Comparison of ENCODE assay signal across 1 cellular context in genomic region chr6:33297406-33297955, GRCh38.
TF ChIP-seq lines count a peak whose summit lies in the region.

No MANE protein-coding gene starts in this region.

TF ChIP-seq in HepG2, 621 proteins besides CTCF, POLR2A, EP300 and RAD21 (continued from another document):
- TF ChIP-seq PBX2 (CRISPR knock-in tag; IDR thresholded peaks at IDR 0.05) (peak; percentile 55; the same call in 1 of the 2 replicates), ZNF335 (CRISPR knock-in tag; IDR thresholded peaks at IDR 0.05) (no peak), ZNF281 (CRISPR knock-in tag; IDR thresholded peaks at IDR 0.05; ENCODE audit: borderline replicate concordance) (peak; percentile 57; the same call in 1 of the 2 replicates), ZNF343 (CRISPR knock-in tag; IDR thresholded peaks at IDR 0.05) (0 out of 2 replicates have a peak, but pooled peaks have one; percentile 28), ZFP90 (CRISPR knock-in tag; IDR thresholded peaks at IDR 0.05; ENCODE audit: borderline replicate concordance) (no peak), MIER2 (CRISPR knock-in tag; IDR thresholded peaks at IDR 0.05) (no peak), NBN (conservative IDR thresholded peaks at IDR 0.05) (no peak), MLX (CRISPR knock-in tag; IDR thresholded peaks at IDR 0.05) (no peak), LBX2 (CRISPR knock-in tag; IDR thresholded peaks at IDR 0.05; ENCODE audit: borderline replicate concordance) (no peak), CCAR2 (optimal IDR thresholded peaks at IDR 0.05; ENCODE audit: low read depth, low read length) (no peak), ZFY (CRISPR knock-in tag; IDR thresholded peaks at IDR 0.05) (peak; percentile 37; the same call in 1 of the 2 replicates), ZBTB4 (CRISPR knock-in tag; IDR thresholded peaks at IDR 0.05; ENCODE audit: borderline replicate concordance) (no peak), ZSCAN31 (CRISPR knock-in tag; IDR thresholded peaks at IDR 0.05; ENCODE audit: low read depth) (no peak), ZNF687 (CRISPR knock-in tag; IDR thresholded peaks at IDR 0.05) (peak; percentile 57), NRL (CRISPR knock-in tag; IDR thresholded peaks at IDR 0.05; ENCODE audit: borderline replicate concordance) (peak; percentile 63; the same call in 1 of the 2 replicates), ZNF558 (CRISPR knock-in tag; IDR thresholded peaks at IDR 0.05; ENCODE audit: borderline replicate concordance) (no peak), NCOR1 (IDR thresholded peaks at IDR 0.05; ENCODE audit: borderline replicate concordance, low read length) (peak; percentile 47; the same call in 1 of the 2 replicates)
TF ChIP-seq in HepG2: peak in this region for 56.
